In genomic region chr3:47909607-47910006, GRCh38 we compare ENCODE assay signal across 15 cellular contexts.
"Had no signal": no experiment of that assay in that cellular context is flagged by ENCODE, and none has a peak within 500 bp of the region (broad histone marks: within the 10 kb centered on the region; RNA-seq: fewer than 3 reads in every experiment).

No MANE protein-coding gene starts in this region.

- H3K36me3 ChIP-seq: prostate gland had no signal

- H3K4me3 Mint-ChIP-seq: activated naive CD4-positive, alpha-beta T cell treated with anti-CD3 and anti-CD28 coated beads, Interleukin-2, amount 50 U/mL, for 24 hours; naive thymus-derived CD8-positive, alpha-beta T cell; T-helper 2 cell treated with Interferon-gamma antibody and Interleukin-4, amounts not matched to agents 5 μg/mL and 100 μg/mL, for 36 hours had no signal

- H3K9me3 Mint-ChIP-seq: activated naive CD4-positive, alpha-beta T cell treated with anti-CD3 and anti-CD28 coated beads, Interleukin-2, amount 50 U/mL, for 24 hours; naive thymus-derived CD8-positive, alpha-beta T cell; T-helper 2 cell treated with Interferon-gamma antibody and Interleukin-4, amounts not matched to agents 5 μg/mL and 100 μg/mL, for 36 hours had no signal

- DNase-seq: activated effector memory CD4-positive, alpha-beta T cell treated with Interleukin-2 at 50 U/mL for 16 hours; amniotic stem cell; foreskin melanocyte; naive thymus-derived CD8-positive, alpha-beta T cell; stimulated activated CD4-positive, alpha-beta T cell treated with anti-CD3 and anti-CD28 coated beads, Interleukin-15, amount 100 ng/mL, for 24 hours; stimulated activated CD4-positive, alpha-beta T cell treated with anti-CD3 and anti-CD28 coated beads, Interleukin-4, amount 100 ng/mL, for 24 hours; stomach had no signal

- H3K27me3 Mint-ChIP-seq: activated naive CD4-positive, alpha-beta T cell treated with anti-CD3 and anti-CD28 coated beads, Interleukin-2, amount 50 U/mL, for 24 hours; naive thymus-derived CD8-positive, alpha-beta T cell had no signal

- H3K4me1 Mint-ChIP-seq: activated naive CD4-positive, alpha-beta T cell treated with anti-CD3 and anti-CD28 coated beads, Interleukin-2, amount 50 U/mL, for 24 hours had no signal

- FAIRE-seq: keratinocyte, urothelium cell line had no signal

- ATAC-seq: activated CD4-positive, CD25-positive, alpha-beta regulatory T cell treated with anti-CD3 and anti-CD28 coated beads, Interleukin-2, amount 50 U/mL, for 24 hours; naive thymus-derived CD8-positive, alpha-beta T cell had no signal

- H3K27me3 ChIP-seq: stomach had no signal

- H3K9me3 ChIP-seq: prostate gland, stomach, thoracic aorta had no signal

- H3K27ac Mint-ChIP-seq: activated naive CD4-positive, alpha-beta T cell treated with anti-CD3 and anti-CD28 coated beads, Interleukin-2, amount 50 U/mL, for 24 hours; naive thymus-derived CD8-positive, alpha-beta T cell; T-helper 2 cell treated with Interferon-gamma antibody and Interleukin-4, amounts not matched to agents 5 μg/mL and 100 μg/mL, for 36 hours had no signal

- H3K27ac ChIP-seq: prostate gland, stomach, thoracic aorta had no signal

- H3K4me1 ChIP-seq: prostate gland had no signal

- H3K4me3 ChIP-seq: lung, prostate gland, stomach, thoracic aorta had no signal
